ENCODE assay signal across 9 cellular contexts in the genomic region with DNA sequence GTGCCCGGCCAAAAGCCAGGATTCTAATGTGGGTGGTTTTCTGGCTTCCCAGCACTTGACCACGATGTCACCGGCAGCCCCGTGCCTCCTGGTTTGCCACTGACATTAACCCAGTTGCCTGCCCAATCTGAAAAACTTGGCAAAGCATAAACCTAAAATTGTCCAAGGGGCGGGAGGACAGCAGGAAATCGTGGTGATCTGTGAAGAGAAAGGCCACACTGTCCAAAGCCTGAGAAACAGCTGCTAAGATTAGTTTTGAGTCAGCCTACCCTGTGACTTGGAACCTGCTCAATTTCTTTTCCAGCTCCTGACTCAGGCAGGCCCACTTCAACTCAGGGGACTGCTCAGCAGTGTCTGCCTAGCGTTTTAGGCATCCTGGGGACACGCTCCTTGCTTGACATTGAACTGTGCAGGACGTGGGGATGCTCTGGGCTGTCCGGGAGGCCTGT. TPM values are rescaled to one million over a fixed set of nuclear protein-coding genes. Genes with fewer than 3 reads are reported as not detected.
A peak's percentile ranks its signal among the peaks of the same experiment; 100 is the strongest.
DNase-seq lines count a peak whose midpoint lies in the region; ATAC-seq and TF ChIP-seq lines count a peak whose summit lies in the region.
"Had no signal": no experiment of that assay in that cellular context is flagged by ENCODE, and none has a peak within 500 bp of the region (broad histone marks: within the 10 kb centered on the region; RNA-seq: fewer than 3 reads in every experiment).

No MANE protein-coding gene starts in this region.

- intact Hi-C loops in lower lobe of right lung (cut with DNase I) (no loop called here), thyroid gland (cut with DNase I) (no loop called here)

- H3K27ac ChIP-seq in lower lobe of right lung (peak overlapping the region; percentile 60), thyroid gland (peak overlapping the region; percentile 51 to 79 (median 73))

- no peak overlapping the region for H3K4me3 ChIP-seq in lower lobe of right lung
- H3K4me3 ChIP-seq in thyroid gland (replicated peaks in 1 of 3), result no peak overlapping the region

- no peaks in the 10 kb centered on the region for H3K4me1 Mint-ChIP-seq in activated T-helper 17 cell treated with anti-CD3 and anti-CD28 coated beads, Interleukin-2, amount 50 U/mL, for 72 hours

- no peaks in the 10 kb centered on the region for H3K9me3 Mint-ChIP-seq in activated T-helper 17 cell treated with anti-CD3 and anti-CD28 coated beads, Interleukin-2, amount 50 U/mL, for 72 hours

- ATAC-seq in lower lobe of right lung (peak; percentile 50 to 75), HG03139 (IDR thresholded peaks at IDR 0.05; ENCODE audit: unreplicated experiment) (no peak), HG02798 (IDR thresholded peaks at IDR 0.05; ENCODE audit: poor library complexity, unreplicated experiment) (no peak)
- ATAC-seq in activated T-helper 17 cell treated with anti-CD3 and anti-CD28 coated beads, Interleukin-2, amount 50 U/mL, for 72 hours (replicated peaks), result no peak

- H3K4me3 Mint-ChIP-seq in activated T-helper 17 cell treated with anti-CD3 and anti-CD28 coated beads, Interleukin-2, amount 50 U/mL, for 72 hours, result no peak overlapping the region

- no peak overlapping the region for H3K27ac Mint-ChIP-seq in activated T-helper 17 cell treated with anti-CD3 and anti-CD28 coated beads, Interleukin-2, amount 50 U/mL, for 72 hours

- no peaks in the 10 kb centered on the region for H3K27me3 Mint-ChIP-seq in activated T-helper 17 cell treated with anti-CD3 and anti-CD28 coated beads, Interleukin-2, amount 50 U/mL, for 72 hours

- H3K36me3 ChIP-seq in lower lobe of right lung (peaks cover 17% of the 10 kb centered on the region), thyroid gland (peaks cover 12 to 13% of the 10 kb centered on the region in 2 donors)

- DNase-seq in M059J (ENCODE audit: low read depth) (peak; percentile 97), dermis blood vessel endothelial cell (peak; percentile 21), lower lobe of right lung (no peak), thyroid gland (peak in 1 of 2 donors; percentile 7), NCI-H82 treated with DMSO at 0.1 percent for 48 hours (lab: John Stamatoyannopoulos, UW; ENCODE audit: unreplicated experiment) (no peak)
- DNase-seq: activated T-cell treated with anti-CD3 and anti-CD28 coated beads for 4 hours had no signal

- H3K4me1 ChIP-seq in lower lobe of right lung (no peaks in the 10 kb centered on the region), thyroid gland (no peaks in the 10 kb centered on the region)

- 69 to 85% methylated on average over 10 of the region's 10 CpGs for WGBS in thyroid gland, 2 donors

- H3K27me3 ChIP-seq in lower lobe of right lung (ENCODE audit: low read depth) (no peaks in the 10 kb centered on the region), thyroid gland (no peaks in the 10 kb centered on the region)

- H3K9me3 ChIP-seq in lower lobe of right lung (no peaks in the 10 kb centered on the region), thyroid gland (no peaks in the 10 kb centered on the region)

- H3K36me3 Mint-ChIP-seq in activated T-helper 17 cell treated with anti-CD3 and anti-CD28 coated beads, Interleukin-2, amount 50 U/mL, for 72 hours (ENCODE audit: low read depth), result peaks cover 21% of the 10 kb centered on the region

- TF ChIP-seq CTCF in lower lobe of right lung (IDR thresholded peaks at IDR 0.05) (no peak), thyroid gland (IDR thresholded peaks at IDR 0.05) (no peak)

- no peak for TF ChIP-seq POLR2A in thyroid gland (IDR thresholded peaks at IDR 0.05)

RNA-seq across cellular contexts. Expression of gene F2, which starts 8.2 kb away (rescaled TPM):
- total RNA-seq in M059J (2014; rRNA removed; shearing (Covaris generic)), result not detected in 2 replicates
- not detected in 2 replicates for total RNA-seq in dermis blood vessel endothelial cell
- total RNA-seq in lower lobe of right lung, result not detected
- total RNA-seq in thyroid gland, result not detected
- total RNA-seq in activated T-helper 17 cell treated with anti-CD3 and anti-CD28 coated beads, Interleukin-2, amount 50 U/mL, for 72 hours, result not detected

RNA-seq across cellular contexts. Expression of gene ZNF408, which starts 10.0 kb away (rescaled TPM):
- total RNA-seq in M059J (2014; rRNA removed; shearing (Covaris generic)), result 7.2 and 14.6 TPM in 2 replicates
- 7.9 and 8.7 TPM in 2 replicates for total RNA-seq in dermis blood vessel endothelial cell
- 8.6 TPM for total RNA-seq in lower lobe of right lung
- total RNA-seq in thyroid gland, result 10 to 100 TPM in 3 of 4 donors, 1 to 10 TPM in 1; 9.8 to 17.8 (median 12.5) TPM
- 10 to 100 TPM; 10.5 to 15.1 TPM for total RNA-seq in activated T-helper 17 cell treated with anti-CD3 and anti-CD28 coated beads, Interleukin-2, amount 50 U/mL, for 72 hours

RNA-seq across cellular contexts. Expression of gene ARHGAP1, which starts 10.4 kb away (rescaled TPM):
- 20.2 and 34.8 TPM in 2 replicates for total RNA-seq in M059J (2014; rRNA removed; shearing (Covaris generic))
- 21.6 and 35.4 TPM in 2 replicates for total RNA-seq in dermis blood vessel endothelial cell
- total RNA-seq in lower lobe of right lung, result 67.4 TPM
- 10 to 100 TPM; 30.8 to 57.9 (median 47.7) TPM for total RNA-seq in thyroid gland
- 10 to 100 TPM; 43.5 to 49.6 TPM for total RNA-seq in activated T-helper 17 cell treated with anti-CD3 and anti-CD28 coated beads, Interleukin-2, amount 50 U/mL, for 72 hours

Comparison
In these comparisons a context has a peak if more than half of its experiments do, and no peak if none do; other contexts are left out.
1. DNase-seq: peak in M059J (single experiment) and dermis blood vessel endothelial cell (single experiment); none in lower lobe of right lung (single experiment) and NCI-H82 treated with DMSO at 0.1 percent for 48 hours (single experiment).
2. ATAC-seq: peak in lower lobe of right lung (2 of 2); none in activated T-helper 17 cell treated with anti-CD3 and anti-CD28 coated beads, Interleukin-2, amount 50 U/mL, for 72 hours (single experiment), HG03139 (single experiment) and HG02798 (single experiment).